Comparison of ENCODE assay signal across 1 cellular context in genomic region chr9:95498641-95499040, GRCh38.
TF ChIP-seq lines count a peak whose summit lies in the region.

No MANE protein-coding gene starts in this region.

TF ChIP-seq in H1, 55 proteins besides CTCF, POLR2A, EP300 and RAD21:
- TF ChIP-seq SIN3A (conservative IDR thresholded peaks at IDR 0.05 in 1 of 2, IDR thresholded peaks at IDR 0.05 in 1 of 2; ENCODE audit: low read depth in 1 of 2, low read length in 2 of 2), result no peak
- no peak for TF ChIP-seq KDM4A (IDR thresholded peaks at IDR 0.05; ENCODE audit: low read depth, low read length, severe bottlenecking)
- no peak for TF ChIP-seq SP4 (IDR thresholded peaks at IDR 0.05; ENCODE audit: low read length)
- TF ChIP-seq PHF8 (conservative IDR thresholded peaks at IDR 0.05; ENCODE audit: low read depth, low read length), result no peak
- no peak for TF ChIP-seq CHD7 (IDR thresholded peaks at IDR 0.05; ENCODE audit: insufficient replicate concordance, low read length)
- TF ChIP-seq HDAC6 (IDR thresholded peaks at IDR 0.05; ENCODE audit: low read depth, low read length), result no peak
- TF ChIP-seq MAX (IDR thresholded peaks at IDR 0.05), result no peak
- no peak for TF ChIP-seq SP1 (IDR thresholded peaks at IDR 0.05; ENCODE audit: low read depth, low read length)
TF ChIP-seq in H1: peak in this region for 0.
